In the genomic region with DNA sequence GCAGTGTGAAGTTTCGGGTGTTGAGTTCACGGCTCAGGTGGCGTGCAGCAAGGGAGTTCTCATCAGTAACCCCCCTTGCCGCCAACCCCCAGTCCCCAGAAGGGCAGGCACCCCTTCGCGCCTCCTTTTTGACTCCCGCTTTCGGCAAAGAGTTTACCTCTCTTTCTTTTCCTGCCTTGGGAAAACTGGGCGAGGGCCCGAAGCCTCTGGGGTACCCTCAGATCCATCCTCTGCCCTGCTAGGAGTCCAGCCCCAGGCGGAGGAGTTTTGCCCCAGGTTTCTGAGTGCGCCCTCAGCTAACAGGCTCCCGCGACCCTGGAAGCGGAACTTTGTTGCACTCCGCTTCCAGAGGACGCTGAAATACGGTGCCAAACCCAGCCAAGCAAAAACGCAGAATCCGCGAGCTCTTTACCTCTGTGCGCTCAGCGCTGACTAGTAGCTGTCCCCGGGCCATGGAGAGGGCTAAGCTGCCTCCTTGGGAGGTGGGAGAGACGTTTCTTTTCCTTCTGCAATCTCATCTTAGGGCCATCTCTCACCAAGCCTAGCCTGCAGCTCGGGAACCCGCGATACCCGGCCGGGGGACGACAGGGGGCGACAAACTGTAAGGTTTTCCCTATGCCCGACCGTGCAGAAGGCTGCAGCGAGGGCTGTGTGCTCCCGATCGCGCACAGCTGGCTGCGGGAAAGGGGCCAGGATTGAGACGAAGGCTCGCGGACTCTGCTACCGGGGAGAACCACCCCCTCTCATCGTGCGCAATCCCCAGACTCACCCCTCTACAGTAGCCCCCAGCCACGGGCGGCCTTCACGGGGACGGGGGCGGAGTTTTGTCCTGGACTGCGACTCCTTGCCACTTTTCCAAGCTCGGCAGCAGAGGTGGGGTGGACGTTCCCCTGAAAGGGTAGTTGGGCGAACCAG, we compare ENCODE assay signal across 8 cellular contexts. TPM values are rescaled to one million over a fixed set of nuclear protein-coding genes. Genes with fewer than 3 reads are reported as not detected.
DNase-seq lines count a peak whose midpoint lies in the region; ATAC-seq, FAIRE-seq and TF ChIP-seq lines count a peak whose summit lies in the region.

No MANE protein-coding gene starts in this region.

- no peak for TF ChIP-seq EP300 in A549 (IDR thresholded peaks at IDR 0.05)

- H3K36me3 Mint-ChIP-seq in neural crest cell (ENCODE audit: low read depth): no peaks in the 10 kb centered on the region

- no peak for FAIRE-seq in A549 (lab: Jason Lieb, UNC)

- H3K9me3 Mint-ChIP-seq in neural crest cell: no peaks in the 10 kb centered on the region

- no peaks in the 10 kb centered on the region for H3K36me3 ChIP-seq in esophagus (ENCODE audit: control insufficient read depth in 2 of 2, insufficient read depth in 2 of 2, low read length in 1 of 2)

- peaks cover 24 to 31% of the 10 kb centered on the region in 2 donors for H3K27me3 ChIP-seq in esophagus (ENCODE audit: control insufficient read depth in 1 of 2, insufficient read depth in 2 of 2, low read length in 2 of 2)

- peak overlapping the region; percentile 37 for H3K4me3 Mint-ChIP-seq in neural crest cell

- H3K9me3 ChIP-seq in A549 (no peaks in the 10 kb centered on the region; the same call in 2 of the 3 replicates), esophagus (ENCODE audit: control insufficient read depth in 2 of 2, insufficient read depth in 1 of 2, low read depth in 1 of 2, low read length in 1 of 2) (peaks cover 0 to 1% of the 10 kb centered on the region in 2 donors)

- DNase-seq in A549 (ENCODE audit: low read depth in 1 of 2, low spot score in 1 of 2) (peak; percentile 65 to 69), GM20000 (ENCODE audit: low spot score) (peak; percentile 55), OCI-M1 (lab: John Stamatoyannopoulos, UW) (peak; percentile 34), neural crest cell (ENCODE audit: low read depth, low spot score) (peak; percentile 93), RKO (ENCODE audit: low spot score) (no peak)
- no peak for DNase-seq in activated CD8-positive, alpha-beta memory T cell treated with anti-CD3 and anti-CD28 coated beads for 24 hours

- ATAC-seq in A549 (peak; percentile 85 to 97), GM19455 (IDR thresholded peaks at IDR 0.05; ENCODE audit: unreplicated experiment) (no peak)

- H3K4me2 ChIP-seq in A549: peak overlapping the region; percentile 99

- H3K27ac Mint-ChIP-seq in neural crest cell (ENCODE audit: unreplicated experiment): no peak overlapping the region

- TF ChIP-seq POLR2A in A549 (IDR thresholded peaks at IDR 0.05; ENCODE audit: low read length): no peak

- H3K4me1 ChIP-seq in A549: no peaks in the 10 kb centered on the region
- H3K4me1 ChIP-seq in esophagus (ENCODE audit: control insufficient read depth in 2 of 2, insufficient read depth in 2 of 2, low read length in 1 of 2): peaks cover 0 to 4% of the 10 kb centered on the region in 2 donors

- POLR2A ChIA-PET in A549 (lab: Yijun Ruan, JAX): no interaction called here

- WGBS in A549 (ENCODE audit: missing lambda C conversion rate): 24% methylated on average over 42 of the region's 54 CpGs
- 10 to 12% methylated on average over 54 of the region's 54 CpGs for WGBS in esophagus, 2 donors

- no peak overlapping the region for H3K27ac ChIP-seq in A549
- no peak overlapping the region for H3K27ac ChIP-seq in esophagus (ENCODE audit: low read depth in 2 of 2, low read length in 1 of 2)

- H3K27me3 Mint-ChIP-seq in neural crest cell (ENCODE audit: low read depth): peaks cover 98% of the 10 kb centered on the region

- CTCF ChIA-PET in A549 (lab: Yijun Ruan, JAX): interaction anchor here (0.6 to 12.0 kb wide), 39 partner anchors 8 to 618 kb away, joined by 3 to 115 read pairs (median 4); no protein-coding TSS in a partner anchor

- TF ChIP-seq RAD21 in A549 (conservative IDR thresholded peaks at IDR 0.05 in 1 of 2, IDR thresholded peaks at IDR 0.05 in 1 of 2): peak; percentile 55 to 65

- H3K4me1 Mint-ChIP-seq in neural crest cell: peaks cover 11% of the 10 kb centered on the region

- TF ChIP-seq CTCF in A549 (IDR thresholded peaks at IDR 0.05) (peak; percentile 66), GM20000 (IDR thresholded peaks at IDR 0.05; ENCODE audit: extremely low read depth, missing control alignments) (peak; percentile 64), neural crest cell (conservative IDR thresholded peaks at IDR 0.05) (peak; percentile 84)

- H3K4me3 ChIP-seq in A549: peak overlapping the region; percentile 44
- peak overlapping the region; percentile 5 to 23 for H3K4me3 ChIP-seq in esophagus (ENCODE audit: low read depth in 1 of 2, low read length in 2 of 2)

TF ChIP-seq in A549, 52 proteins besides CTCF, POLR2A, EP300 and RAD21:
- no peak for TF ChIP-seq HOXB13 (CRISPR knock-in tag; IDR thresholded peaks at IDR 0.05; ENCODE audit: low read depth)
- peak; percentile 52; the same call in 2 of the 3 replicates for TF ChIP-seq SMC3 (IDR thresholded peaks at IDR 0.05)
- no peak for TF ChIP-seq ATOH8 (CRISPR knock-in tag; IDR thresholded peaks at IDR 0.05; ENCODE audit: low read depth)
- TF ChIP-seq, protein P1, sequence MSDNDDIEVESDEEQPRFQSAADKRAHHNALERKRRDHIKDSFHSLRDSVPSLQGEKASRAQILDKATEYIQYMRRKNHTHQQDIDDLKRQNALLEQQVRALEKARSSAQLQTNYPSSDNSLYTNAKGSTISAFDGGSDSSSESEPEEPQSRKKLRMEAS (IDR thresholded peaks at IDR 0.05): 0 out of 2 replicates have a peak, but pooled peaks have one; percentile 25
- 0 out of 2 replicates have a peak, but pooled peaks have one; percentile 20 for TF ChIP-seq E2F6 (IDR thresholded peaks at IDR 0.05; ENCODE audit: borderline replicate concordance, low read depth)
- TF ChIP-seq MYC (IDR thresholded peaks at IDR 0.05; ENCODE audit: borderline replicate concordance, low read length): no peak
TF ChIP-seq in A549: peak in this region for 3.

RNA-seq across cellular contexts. Expression of gene PAX1, which starts 2.7 kb away (rescaled TPM):
- not detected in 2 replicates for polyA plus RNA-seq in A549 (2011; rRNA removed)
- polyA plus RNA-seq in A549 (2012; cell fraction: cytosol; rRNA removed): 0.01 and 0.03 TPM in 2 replicates
- polyA plus RNA-seq in A549 (2012; cell fraction: nucleus; rRNA removed): 0.04 TPM in 1 of 2 replicates, not detected in the other
- polyA plus RNA-seq in A549 (2017; fragmentation: RNase III; extraction: RNeasy Plus Mini Kit Qiagen cat#74134 plus additional on column Dnase treatment): not detected in 3 replicates
- not detected in 2 replicates for polyA minus RNA-seq in A549 (2011; rRNA and poly(A)+ RNA removed)
- under 1 TPM; 0.12 to 0.14 TPM for polyA plus RNA-seq in esophagus
- total RNA-seq in neural crest cell: not detected in 2 replicates

Comparison
In these comparisons a context has a peak if more than half of its experiments do, and no peak if none do; other contexts are left out.
1. DNase-seq: peak in A549 (2 of 2), GM20000 (single experiment), OCI-M1 (single experiment) and neural crest cell (single experiment); none in activated CD8-positive, alpha-beta memory T cell treated with anti-CD3 and anti-CD28 coated beads for 24 hours (single experiment) and RKO (single experiment).
2. Peak in every context shown above with its lines, with median percentiles within 50 percentile points of each other: CTCF ChIP-seq.